Comparison of ENCODE assay signal across 1 cellular context in genomic region chr7:66198461-66198860, GRCh38.
TF ChIP-seq lines count a peak whose summit lies in the region.

No MANE protein-coding gene starts in this region.

TF ChIP-seq in A549, 52 proteins besides CTCF, POLR2A, EP300 and RAD21 (continued from another document):
- no peak for TF ChIP-seq PBX3 (IDR thresholded peaks at IDR 0.05)
- TF ChIP-seq BCL3 (IDR thresholded peaks at IDR 0.05): no peak
